Comparison of ENCODE assay signal across 13 cellular contexts in the genomic region with DNA sequence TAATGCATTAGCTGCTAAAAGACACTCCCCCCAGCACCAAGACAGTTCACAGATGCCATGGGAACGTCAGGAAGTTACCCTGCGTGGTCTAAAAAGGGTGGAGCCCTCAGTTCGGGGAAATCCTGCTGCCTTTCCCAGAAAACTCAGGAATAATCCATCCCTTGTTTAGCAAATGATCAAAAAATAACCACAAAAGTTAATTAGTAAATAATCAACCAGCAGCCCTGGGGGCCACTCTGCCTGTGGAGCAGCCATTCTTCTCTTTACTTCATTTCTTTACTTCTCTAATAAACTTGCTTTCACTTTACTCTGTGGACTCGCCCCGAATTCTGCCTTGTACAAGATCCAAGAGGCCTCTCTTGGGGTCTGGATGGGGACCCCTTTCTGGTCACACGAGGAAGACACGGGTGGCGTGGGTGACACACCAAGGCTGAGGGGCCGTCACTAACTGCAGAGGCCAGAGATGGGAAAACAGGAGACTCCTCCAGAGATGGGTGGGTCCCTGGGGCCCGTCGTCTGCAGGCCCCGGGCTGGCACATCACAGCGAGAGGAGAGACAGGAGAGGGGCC.
DNase-seq lines count a peak whose midpoint lies in the region; ATAC-seq, FAIRE-seq and TF ChIP-seq lines count a peak whose summit lies in the region.
"Had no signal": no experiment of that assay in that cellular context is flagged by ENCODE, and none has a peak within 500 bp of the region (broad histone marks: within the 10 kb centered on the region; RNA-seq: fewer than 3 reads in every experiment).

No MANE protein-coding gene starts in this region.

- H3K27me3 ChIP-seq in BLaER1: peaks cover 35% of the 10 kb centered on the region
- H3K27me3 ChIP-seq in HepG2 (ENCODE audit: control insufficient read depth in 1 of 2, insufficient read depth in 2 of 2, low read length in 2 of 2): peaks cover 18 to 76% of the 10 kb centered on the region in 2 experiments

- no peak overlapping the region for H2AFZ ChIP-seq in HepG2 (ENCODE audit: low read length)

- WGBS in HepG2 (ENCODE audit: low lambda C conversion rate): 13% methylated on average over 13 of the region's 13 CpGs

- H4K20me1 ChIP-seq in BLaER1 (peaks cover 15% of the 10 kb centered on the region; the same call in 1 of the 2 replicates), HepG2 (ENCODE audit: insufficient read depth, low read length) (peaks cover 3% of the 10 kb centered on the region; the same call in 1 of the 2 replicates)

- DNase-seq in central memory CD8-positive, alpha-beta T cell (ENCODE audit: low spot score in 2 of 2): no peak
- DNase-seq in renal cortical epithelial cell (ENCODE audit: low read depth) (peak; percentile 58), HepG2 (ENCODE audit: low spot score) (no peak), glutamatergic neuron (no peak)
- DNase-seq: CD4-positive, alpha-beta memory T cell; DMS79 treated with DMSO at 0.1 percent for 48 hours; GF-D8; GOT3; H7 had no signal

- ATAC-seq in central memory CD8-positive, alpha-beta T cell (replicated peaks; ENCODE audit: extremely low read depth, poor library complexity, severe bottlenecking): no peak
- ATAC-seq in HepG2: no peak

- no peak for TF ChIP-seq POLR2A in HepG2 (IDR thresholded peaks at IDR 0.05; ENCODE audit: insufficient read depth in 1 of 2, low read depth in 2 of 2, low read length in 2 of 2)

- no peaks in the 10 kb centered on the region for H3K36me3 ChIP-seq in BLaER1
- H3K36me3 ChIP-seq in HepG2 (replicated peaks in 1 of 2; ENCODE audit: control insufficient read depth in 1 of 2, insufficient read depth in 2 of 2, low read length in 2 of 2): no peaks in the 10 kb centered on the region

- H3K9me3 Mint-ChIP-seq in central memory CD8-positive, alpha-beta T cell: no peaks in the 10 kb centered on the region
- H3K9me3 Mint-ChIP-seq in glutamatergic neuron (ENCODE audit: unreplicated experiment): peaks cover 10% of the 10 kb centered on the region

- TF ChIP-seq RAD21 in HepG2 (CRISPR knock-in tag; IDR thresholded peaks at IDR 0.05): no peak

- peaks cover 74% of the 10 kb centered on the region for H3K4me1 ChIP-seq in BLaER1
- H3K4me1 ChIP-seq in HepG2 (ENCODE audit: insufficient read depth, low read length): no peaks in the 10 kb centered on the region

- no peak overlapping the region for H3K9ac ChIP-seq in BLaER1
- H3K9ac ChIP-seq in HepG2 (ENCODE audit: insufficient read depth, low read depth, low read length): no peak overlapping the region

- H3K4me1 Mint-ChIP-seq in central memory CD8-positive, alpha-beta T cell: peaks cover 5% of the 10 kb centered on the region
- no peaks in the 10 kb centered on the region for H3K4me1 Mint-ChIP-seq in glutamatergic neuron (ENCODE audit: low read depth, unreplicated experiment)
- H3K4me1 Mint-ChIP-seq: CD14-positive monocyte had no signal

- FAIRE-seq in HepG2 (lab: Jason Lieb, UNC): no peak

- TF ChIP-seq CTCF in C4-2B (conservative IDR thresholded peaks at IDR 0.05): no peak
- TF ChIP-seq CTCF in HepG2 (CRISPR knock-in tag; IDR thresholded peaks at IDR 0.05): no peak
- TF ChIP-seq CTCF in glutamatergic neuron (IDR thresholded peaks at IDR 0.05; ENCODE audit: partially characterized antibody, unreplicated experiment): no peak

- no peak overlapping the region for H3K4me3 Mint-ChIP-seq in central memory CD8-positive, alpha-beta T cell
- no peak overlapping the region for H3K4me3 Mint-ChIP-seq in glutamatergic neuron (ENCODE audit: unreplicated experiment)
- H3K4me3 Mint-ChIP-seq: B cell; CD14-positive monocyte; CD4-positive, alpha-beta memory T cell had no signal

- TF ChIP-seq EP300 in HepG2 (IDR thresholded peaks at IDR 0.05; ENCODE audit: low read depth in 2 of 2, low read length in 2 of 2) (no peak), HepG2 (CRISPR knock-in tag; IDR thresholded peaks at IDR 0.05; ENCODE audit: borderline replicate concordance) (no peak)

- H3K36me3 Mint-ChIP-seq in central memory CD8-positive, alpha-beta T cell (ENCODE audit: insufficient read depth): peaks cover 5% of the 10 kb centered on the region
- peaks cover 14% of the 10 kb centered on the region for H3K36me3 Mint-ChIP-seq in glutamatergic neuron (ENCODE audit: unreplicated experiment)
- H3K36me3 Mint-ChIP-seq: CD14-positive monocyte; CD4-positive, alpha-beta memory T cell had no signal

- CTCF ChIA-PET in HepG2 (lab: Yijun Ruan, JAX; ENCODE audit: low intra/inter-chr PET ratio, low total read pairs): no interaction called here

- H3K27ac ChIP-seq in BLaER1 (no peak overlapping the region), C4-2B (peak overlapping the region; percentile 15; the same call in 1 of the 2 replicates), HepG2 (ENCODE audit: extremely low read length, insufficient read depth, low read length) (no peak overlapping the region)

- intact Hi-C loops in HepG2 (cut with micrococcal nuclease; ENCODE audit: unreplicated experiment): no loop called here

- H3K4me2 ChIP-seq in BLaER1: peak overlapping the region; percentile 14; the same call in 1 of the 2 replicates
- no peak overlapping the region for H3K4me2 ChIP-seq in HepG2 (ENCODE audit: low read depth, low read length)

- H3K79me2 ChIP-seq in HepG2 (ENCODE audit: insufficient read depth, low read length): no peaks in the 10 kb centered on the region

- H3K27ac Mint-ChIP-seq in central memory CD8-positive, alpha-beta T cell (ENCODE audit: low read depth): peak overlapping the region; percentile 58
- no peak overlapping the region for H3K27ac Mint-ChIP-seq in glutamatergic neuron (ENCODE audit: unreplicated experiment)
- H3K27ac Mint-ChIP-seq: B cell had no signal

- H3K27me3 Mint-ChIP-seq in central memory CD8-positive, alpha-beta T cell: peaks cover 28% of the 10 kb centered on the region
- H3K27me3 Mint-ChIP-seq in glutamatergic neuron (ENCODE audit: unreplicated experiment): peaks cover 9% of the 10 kb centered on the region

- BruUV-seq in HepG2 (replicated peaks; lab: Mats Ljungman, UMichigan): no TSS peak

- in situ Hi-C loops in HepG2 (cut with HindIII; ENCODE audit: extremely low pct_ligation_motif_present, low pct_unique_long_range_greater_than_20kb): no loop called here

- POLR2A ChIA-PET in HepG2 (lab: Yijun Ruan, JAX): no interaction called here

- H3K9me3 ChIP-seq in BLaER1 (no peaks in the 10 kb centered on the region), HepG2 (ENCODE audit: low read length) (no peaks in the 10 kb centered on the region)

- H3K4me3 ChIP-seq in BLaER1: no peak overlapping the region
- H3K4me3 ChIP-seq in HepG2 (replicated peaks in 1 of 3; ENCODE audit: insufficient read depth in 1 of 3, low read depth in 2 of 3, low read length in 3 of 3): no peak overlapping the region

TF ChIP-seq in HepG2, 621 proteins besides CTCF, POLR2A, EP300 and RAD21:
- TF ChIP-seq DR1 (CRISPR knock-in tag; IDR thresholded peaks at IDR 0.05) (no peak), RAD51 (IDR thresholded peaks at IDR 0.05; ENCODE audit: borderline replicate concordance) (no peak), SNAI1 (CRISPR knock-in tag; IDR thresholded peaks at IDR 0.05; ENCODE audit: borderline replicate concordance) (no peak), ZNF552 (CRISPR knock-in tag; IDR thresholded peaks at IDR 0.05; ENCODE audit: borderline replicate concordance) (no peak)
- TF ChIP-seq, protein P1, sequence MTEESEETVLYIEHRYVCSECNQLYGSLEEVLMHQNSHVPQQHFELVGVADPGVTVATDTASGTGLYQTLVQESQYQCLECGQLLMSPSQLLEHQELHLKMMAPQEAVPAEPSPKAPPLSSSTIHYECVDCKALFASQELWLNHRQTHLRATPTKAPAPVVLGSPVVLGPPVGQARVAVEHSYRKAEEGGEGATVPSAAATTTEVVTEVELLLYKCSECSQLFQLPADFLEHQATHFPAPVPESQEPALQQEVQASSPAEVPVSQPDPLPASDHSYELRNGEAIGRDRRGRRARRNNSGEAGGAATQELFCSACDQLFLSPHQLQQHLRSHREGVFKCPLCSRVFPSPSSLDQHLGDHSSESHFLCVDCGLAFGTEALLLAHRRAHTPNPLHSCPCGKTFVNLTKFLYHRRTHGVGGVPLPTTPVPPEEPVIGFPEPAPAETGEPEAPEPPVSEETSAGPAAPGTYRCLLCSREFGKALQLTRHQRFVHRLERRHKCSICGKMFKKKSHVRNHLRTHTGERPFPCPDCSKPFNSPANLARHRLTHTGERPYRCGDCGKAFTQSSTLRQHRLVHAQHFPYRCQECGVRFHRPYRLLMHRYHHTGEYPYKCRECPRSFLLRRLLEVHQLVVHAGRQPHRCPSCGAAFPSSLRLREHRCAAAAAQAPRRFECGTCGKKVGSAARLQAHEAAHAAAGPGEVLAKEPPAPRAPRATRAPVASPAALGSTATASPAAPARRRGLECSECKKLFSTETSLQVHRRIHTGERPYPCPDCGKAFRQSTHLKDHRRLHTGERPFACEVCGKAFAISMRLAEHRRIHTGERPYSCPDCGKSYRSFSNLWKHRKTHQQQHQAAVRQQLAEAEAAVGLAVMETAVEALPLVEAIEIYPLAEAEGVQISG (CRISPR knock-in tag; IDR thresholded peaks at IDR 0.05): no peak
- TF ChIP-seq, protein P2, sequence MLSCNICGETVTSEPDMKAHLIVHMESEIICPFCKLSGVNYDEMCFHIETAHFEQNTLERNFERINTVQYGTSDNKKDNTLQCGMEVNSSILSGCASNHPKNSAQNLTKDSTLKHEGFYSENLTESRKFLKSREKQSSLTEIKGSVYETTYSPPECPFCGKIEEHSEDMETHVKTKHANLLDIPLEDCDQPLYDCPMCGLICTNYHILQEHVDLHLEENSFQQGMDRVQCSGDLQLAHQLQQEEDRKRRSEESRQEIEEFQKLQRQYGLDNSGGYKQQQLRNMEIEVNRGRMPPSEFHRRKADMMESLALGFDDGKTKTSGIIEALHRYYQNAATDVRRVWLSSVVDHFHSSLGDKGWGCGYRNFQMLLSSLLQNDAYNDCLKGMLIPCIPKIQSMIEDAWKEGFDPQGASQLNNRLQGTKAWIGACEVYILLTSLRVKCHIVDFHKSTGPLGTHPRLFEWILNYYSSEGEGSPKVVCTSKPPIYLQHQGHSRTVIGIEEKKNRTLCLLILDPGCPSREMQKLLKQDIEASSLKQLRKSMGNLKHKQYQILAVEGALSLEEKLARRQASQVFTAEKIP (CRISPR knock-in tag; IDR thresholded peaks at IDR 0.05; ENCODE audit: borderline replicate concordance): no peak
- TF ChIP-seq, protein P3, sequence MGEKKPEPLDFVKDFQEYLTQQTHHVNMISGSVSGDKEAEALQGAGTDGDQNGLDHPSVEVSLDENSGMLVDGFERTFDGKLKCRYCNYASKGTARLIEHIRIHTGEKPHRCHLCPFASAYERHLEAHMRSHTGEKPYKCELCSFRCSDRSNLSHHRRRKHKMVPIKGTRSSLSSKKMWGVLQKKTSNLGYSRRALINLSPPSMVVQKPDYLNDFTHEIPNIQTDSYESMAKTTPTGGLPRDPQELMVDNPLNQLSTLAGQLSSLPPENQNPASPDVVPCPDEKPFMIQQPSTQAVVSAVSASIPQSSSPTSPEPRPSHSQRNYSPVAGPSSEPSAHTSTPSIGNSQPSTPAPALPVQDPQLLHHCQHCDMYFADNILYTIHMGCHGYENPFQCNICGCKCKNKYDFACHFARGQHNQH (CRISPR knock-in tag; IDR thresholded peaks at IDR 0.05): no peak
